ENCODE assay signal across 21 cellular contexts in the genomic region with DNA sequence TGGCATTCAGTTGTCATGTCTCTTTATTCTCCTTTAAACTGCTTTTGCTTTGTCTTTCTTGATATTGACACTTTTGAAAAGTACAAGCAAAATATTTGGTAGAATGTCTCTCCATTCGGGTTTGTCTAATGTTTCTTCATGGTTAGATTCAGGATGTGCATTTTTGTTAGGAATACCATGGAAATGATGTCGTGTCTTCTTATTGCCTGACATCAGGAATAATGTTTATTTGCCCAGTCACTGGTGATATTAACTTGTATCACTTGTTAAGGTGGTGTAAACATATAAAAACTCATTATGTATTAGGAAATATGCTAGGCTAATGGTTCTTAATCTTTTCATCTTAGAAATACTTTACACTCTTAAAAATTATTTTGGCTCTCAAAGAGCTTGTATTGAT. TPM values are rescaled to one million over a fixed set of nuclear protein-coding genes. Genes with fewer than 3 reads are reported as not detected.
A peak's percentile ranks its signal among the peaks of the same experiment; 100 is the strongest.
DNase-seq lines count a peak whose midpoint lies in the region; TF ChIP-seq lines count a peak whose summit lies in the region.
"Had no signal": no experiment of that assay in that cellular context is flagged by ENCODE, and none has a peak within 500 bp of the region (broad histone marks: within the 10 kb centered on the region; RNA-seq: fewer than 3 reads in every experiment).

No MANE protein-coding gene starts in this region.

- 52 to 54% methylated on average over 2 of the region's 2 CpGs for WGBS in GM23248 (ENCODE audit: low coverage in 1 of 2, low lambda C conversion rate in 2 of 2, missing lambda C conversion rate in 2 of 2), 2 experiments
- 32% methylated on average over 2 of the region's 2 CpGs for WGBS in smooth muscle cell (ENCODE audit: low lambda C conversion rate)

- H3F3A ChIP-seq in GM23248 (ENCODE audit: insufficient read depth), result peaks cover 35% of the 10 kb centered on the region
- peaks cover 36% of the 10 kb centered on the region for H3F3A ChIP-seq in smooth muscle cell (ENCODE audit: low read depth)

- H3K9ac ChIP-seq in GM23248 (no peak overlapping the region), adipocyte (ENCODE audit: low read length) (no peak overlapping the region), smooth muscle cell (ENCODE audit: low read depth) (peak overlapping the region; percentile 36)

- H3K27ac ChIP-seq in GM23248, result no peak overlapping the region
- peak overlapping the region; percentile 97 for H3K27ac ChIP-seq in smooth muscle cell (ENCODE audit: low read depth)
- H3K27ac ChIP-seq: A549, RWPE1 had no signal

- peaks cover 48% of the 10 kb centered on the region for H3K4me1 ChIP-seq in GM23248 (ENCODE audit: insufficient read depth)
- peaks cover 23% of the 10 kb centered on the region for H3K4me1 ChIP-seq in adipocyte (ENCODE audit: control insufficient read depth, insufficient read depth, low read length)
- H3K4me1 ChIP-seq in smooth muscle cell (ENCODE audit: low read depth), result peaks cover 30% of the 10 kb centered on the region
- H3K4me1 ChIP-seq: BE2C had no signal

- H3K79me2 ChIP-seq in GM23248 (ENCODE audit: insufficient read depth), result no peaks in the 10 kb centered on the region
- no peaks in the 10 kb centered on the region for H3K79me2 ChIP-seq in smooth muscle cell (ENCODE audit: low read depth)

- TF ChIP-seq CTCF in smooth muscle cell (IDR thresholded peaks at IDR 0.05; ENCODE audit: borderline replicate concordance, insufficient read depth, poor library complexity, severe bottlenecking), result no peak

- H3K4me2 ChIP-seq in GM23248 (ENCODE audit: unreplicated experiment), result no peak overlapping the region
- H3K4me2 ChIP-seq in smooth muscle cell, result peak overlapping the region; percentile 78
- H3K4me2 ChIP-seq: A549 had no signal

- H4K20me1 ChIP-seq in GM23248 (ENCODE audit: insufficient read depth), result no peaks in the 10 kb centered on the region
- H4K20me1 ChIP-seq in smooth muscle cell (ENCODE audit: low read depth), result no peaks in the 10 kb centered on the region

- H3K4me3 ChIP-seq in GM23248 (no peak overlapping the region), adipocyte (ENCODE audit: low read length) (no peak overlapping the region), smooth muscle cell (no peak overlapping the region)
- H3K4me3 ChIP-seq: A549 had no signal

- in situ Hi-C loops in GM23248 (cut with MboI), result loop anchor here (25.0 kb wide), 1 partner anchor 916 kb away; no protein-coding TSS in a partner anchor

- H3K9me3 ChIP-seq in GM23248 (ENCODE audit: low read depth), result no peaks in the 10 kb centered on the region
- H3K9me3 ChIP-seq in adipocyte (ENCODE audit: control insufficient read depth, low read length), result no peaks in the 10 kb centered on the region
- H3K9me3 ChIP-seq in smooth muscle cell (replicated peaks; ENCODE audit: low read depth), result no peaks in the 10 kb centered on the region
- H3K9me3 ChIP-seq: A549, BE2C had no signal

- H3K27me3 ChIP-seq in GM23248 (replicated peaks; ENCODE audit: insufficient read depth) (no peaks in the 10 kb centered on the region), adipocyte (replicated peaks; ENCODE audit: control insufficient read depth, insufficient read depth, low read length) (peaks cover 7% of the 10 kb centered on the region), smooth muscle cell (ENCODE audit: low read depth) (no peaks in the 10 kb centered on the region)
- H3K27me3 ChIP-seq: BE2C had no signal

- no peaks in the 10 kb centered on the region for H3K9me2 ChIP-seq in GM23248 (ENCODE audit: insufficient read depth)

- H2AFZ ChIP-seq in GM23248, result no peak overlapping the region
- no peak overlapping the region for H2AFZ ChIP-seq in smooth muscle cell (ENCODE audit: low read depth)

- H3K36me3 ChIP-seq in GM23248 (ENCODE audit: low read depth) (no peaks in the 10 kb centered on the region), adipocyte (ENCODE audit: control insufficient read depth, insufficient read depth, low read length, severe bottlenecking) (no peaks in the 10 kb centered on the region), smooth muscle cell (ENCODE audit: low read depth) (no peaks in the 10 kb centered on the region)
- H3K36me3 ChIP-seq: BE2C had no signal

- DNase-seq in GM23248, result peak; percentile 35
- peak; percentile 37 for DNase-seq in adipocyte (ENCODE audit: low read depth)
- peak; percentile 39 for DNase-seq in kidney tubule cell (ENCODE audit: low spot score)
- DNase-seq in smooth muscle cell (lab: John Stamatoyannopoulos, UW; ENCODE audit: unreplicated experiment), result no peak
- no peak for DNase-seq in DMS53 treated with DMSO at 0.1 percent for 48 hours (lab: John Stamatoyannopoulos, UW; ENCODE audit: unreplicated experiment)
- no peak for DNase-seq in amniotic stem cell (lab: John Stamatoyannopoulos, UW)
- DNase-seq in NCI-H2227 (lab: John Stamatoyannopoulos, UW; ENCODE audit: unreplicated experiment), result no peak
- DNase-seq: BE2C; CD4-positive, CD25-positive, alpha-beta regulatory T cell; DMS79 treated with DMSO at 0.1 percent for 48 hours; MM.1S; NCI-H1048; NCI-H1417 treated with DMSO at 0.1 percent for 48 hours; NCI-H187 treated with DMSO at 0.1 percent for 48 hours; NCI-H2227 treated with DMSO at 0.1 percent for 48 hours; NCI-H510A treated with DMSO at 0.1 percent for 48 hours; NCI-H748 treated with DMSO at 0.1 percent for 48 hours; SHP77 treated with DMSO at 0.1 percent for 48 hours; T-helper 1 cell had no signal

RNA-seq across cellular contexts. Expression of gene CDK1, which starts 43.4 kb away (rescaled TPM):
- 33.5 and 40.5 TPM in 2 replicates for total RNA-seq in GM23248 (2014; rRNA removed; shearing (Covaris generic))
- polyA plus RNA-seq in GM23248 (2016; fragmentation: Nextera tagmentation; extraction: Ambion mirVana) (38.4 and 43.2 TPM in 2 replicates), smooth muscle cell (44.0 and 46.6 TPM in 2 replicates)
- 55.3 and 56.5 TPM in 2 replicates for total RNA-seq in smooth muscle cell

Comparison
In these comparisons a context has a peak if more than half of its experiments do, and no peak if none do; other contexts are left out.
1. DNase-seq: peak in GM23248 (single experiment), adipocyte (single experiment) and kidney tubule cell (single experiment); none in smooth muscle cell (single experiment), DMS53 treated with DMSO at 0.1 percent for 48 hours (single experiment), amniotic stem cell (single experiment) and NCI-H2227 (single experiment).